ENCODE assay signal across 18 cellular contexts in genomic region chr4:100949350-100949935, GRCh38.
A peak's percentile ranks its signal among the peaks of the same experiment; 100 is the strongest.
DNase-seq lines count a peak whose midpoint lies in the region; ATAC-seq and TF ChIP-seq lines count a peak whose summit lies in the region.
"Had no signal": no experiment of that assay in that cellular context is flagged by ENCODE, and none has a peak within 500 bp of the region (broad histone marks: within the 10 kb centered on the region; RNA-seq: fewer than 3 reads in every experiment).

No MANE protein-coding gene starts in this region.

- H3K27me3 ChIP-seq in GM23248 (replicated peaks; ENCODE audit: insufficient read depth) = peaks cover 10% of the 10 kb centered on the region
- H3K27me3 ChIP-seq in left ventricle myocardium inferior (ENCODE audit: low read depth) = no peaks in the 10 kb centered on the region
- H3K27me3 ChIP-seq: Peyer's patch had no signal

- DNase-seq in AG09309 (ENCODE audit: low read depth) (peak; percentile 54), GM23248 (peak; percentile 40), epithelial cell of esophagus (ENCODE audit: low read depth) (peak; percentile 32), iris pigment epithelial cell (ENCODE audit: low read depth) (peak; percentile 34), cortex of kidney (lab: John Stamatoyannopoulos, UW) (no peak), left ventricle myocardium inferior (no peak)
- DNase-seq: DMS53, GDM1, NCI-H1048, NCI-H446, NCI-H82, Peyer's patch, SHP77 had no signal

- peaks cover 10% of the 10 kb centered on the region for H3F3A ChIP-seq in GM23248 (ENCODE audit: insufficient read depth)

- H3K4me1 ChIP-seq in GM23248 (ENCODE audit: insufficient read depth) (no peaks in the 10 kb centered on the region), left ventricle myocardium inferior (no peaks in the 10 kb centered on the region)
- H3K4me1 ChIP-seq: Peyer's patch had no signal

- no peaks in the 10 kb centered on the region for H3K9me2 ChIP-seq in GM23248 (ENCODE audit: insufficient read depth)

- no peaks in the 10 kb centered on the region for H3K79me2 ChIP-seq in GM23248 (ENCODE audit: insufficient read depth)

- no peaks in the 10 kb centered on the region for H4K20me1 ChIP-seq in GM23248 (ENCODE audit: insufficient read depth)

- no peaks in the 10 kb centered on the region for H3K9me3 ChIP-seq in GM23248 (ENCODE audit: low read depth)
- H3K9me3 ChIP-seq in left ventricle myocardium inferior (replicated peaks) = no peaks in the 10 kb centered on the region
- H3K9me3 ChIP-seq: Peyer's patch had no signal

- TF ChIP-seq CTCF in AG09309 (IDR thresholded peaks at IDR 0.05; ENCODE audit: control insufficient read depth, insufficient read depth, low read depth, low read length, missing control alignments) (no peak), epithelial cell of esophagus (IDR thresholded peaks at IDR 0.05; ENCODE audit: insufficient read depth, low read depth, low read length, missing control alignments) (no peak), left ventricle myocardium inferior (IDR thresholded peaks at IDR 0.05; ENCODE audit: borderline replicate concordance) (no peak)

- H3K27ac ChIP-seq in GM23248 = no peak overlapping the region
- no peak overlapping the region for H3K27ac ChIP-seq in left ventricle myocardium inferior (replicated peaks)
- H3K27ac ChIP-seq: Peyer's patch had no signal

- H3K4me3 ChIP-seq in AG09309 (ENCODE audit: control insufficient read depth, low read depth, low read length) = no peak overlapping the region
- H3K4me3 ChIP-seq in GM23248 = no peak overlapping the region
- H3K4me3 ChIP-seq in epithelial cell of esophagus (ENCODE audit: low read length) = no peak overlapping the region
- no peak overlapping the region for H3K4me3 ChIP-seq in left ventricle myocardium inferior
- H3K4me3 ChIP-seq: K562, Peyer's patch had no signal

- intact Hi-C loops in left ventricle myocardium inferior (cut with micrococcal nuclease) = no loop called here

- ATAC-seq in GM18909 (IDR thresholded peaks at IDR 0.05; ENCODE audit: poor library complexity, unreplicated experiment) (no peak), GM19395 (IDR thresholded peaks at IDR 0.05; ENCODE audit: unreplicated experiment) (no peak)
- ATAC-seq: HCT116, K562, SK-N-SH treated with all-trans-retinoic acid at 6 μM for 48 hours had no signal

- no peaks in the 10 kb centered on the region for H3K36me3 ChIP-seq in GM23248 (ENCODE audit: low read depth)
- H3K36me3 ChIP-seq in left ventricle myocardium inferior = no peaks in the 10 kb centered on the region
- H3K36me3 ChIP-seq: Peyer's patch had no signal

- H3K9ac ChIP-seq in GM23248 = no peak overlapping the region

- 65 to 67% methylated on average over 3 of the region's 3 CpGs for WGBS in GM23248 (ENCODE audit: low coverage in 1 of 2, low lambda C conversion rate in 2 of 2, missing lambda C conversion rate in 2 of 2), 2 experiments

- no peak overlapping the region for H2AFZ ChIP-seq in GM23248

- in situ Hi-C loops in GM23248 (cut with MboI) = no loop called here

- no peak overlapping the region for H3K4me2 ChIP-seq in GM23248 (ENCODE audit: unreplicated experiment)

Comparison
In these comparisons a context has a peak if more than half of its experiments do, and no peak if none do; other contexts are left out.
1. DNase-seq: peak in AG09309 (single experiment), GM23248 (single experiment), epithelial cell of esophagus (single experiment) and iris pigment epithelial cell (single experiment); none in cortex of kidney (single experiment) and left ventricle myocardium inferior (single experiment).